Comparison of ENCODE assay signal across 8 cellular contexts in the genomic region with DNA sequence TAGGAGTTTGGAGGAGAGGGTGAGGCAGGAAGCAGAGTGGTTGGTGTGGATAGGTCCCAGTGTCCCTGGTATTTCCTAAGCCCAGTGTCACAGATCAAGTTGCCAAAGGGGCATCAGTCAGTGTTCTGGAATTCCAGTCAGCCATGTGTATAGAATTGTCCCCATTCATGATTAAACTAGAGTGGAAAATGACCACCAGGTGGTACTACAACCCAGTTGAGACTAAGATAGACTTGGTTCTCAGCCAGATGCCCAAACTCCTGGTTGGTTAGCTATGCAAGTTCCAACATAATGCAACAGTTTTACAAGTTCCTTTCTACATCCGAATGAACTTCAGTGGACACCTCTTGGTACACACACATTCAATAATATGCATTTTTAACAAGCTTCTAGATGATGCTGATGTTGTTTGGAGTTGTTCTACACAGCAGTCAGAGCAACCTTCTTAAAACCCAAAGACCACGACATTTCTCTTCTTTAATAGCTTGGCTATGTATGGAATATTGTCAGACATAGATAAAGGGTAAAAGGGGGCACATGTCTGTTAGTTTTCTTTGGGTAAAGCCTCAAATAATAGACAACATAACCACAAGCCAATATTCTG. TPM values are rescaled to one million over a fixed set of nuclear protein-coding genes. Genes with fewer than 3 reads are reported as not detected.
A peak's percentile ranks its signal among the peaks of the same experiment; 100 is the strongest.
DNase-seq lines count a peak whose midpoint lies in the region; ATAC-seq and TF ChIP-seq lines count a peak whose summit lies in the region.

No MANE protein-coding gene starts in this region.

- peaks cover 4% of the 10 kb centered on the region for H3K27me3 Mint-ChIP-seq in glutamatergic neuron (ENCODE audit: unreplicated experiment)

- no peaks in the 10 kb centered on the region for H3K36me3 Mint-ChIP-seq in activated naive CD4-positive, alpha-beta T cell treated with anti-CD3 and anti-CD28 coated beads, Interleukin-2, amount 50 U/mL, for 72 hours
- no peaks in the 10 kb centered on the region for H3K36me3 Mint-ChIP-seq in glutamatergic neuron (ENCODE audit: unreplicated experiment)

- H3K4me1 ChIP-seq in psoas muscle (no peaks in the 10 kb centered on the region), suprapubic skin (peaks cover 4% of the 10 kb centered on the region)

- no peak for TF ChIP-seq EP300 in suprapubic skin (IDR thresholded peaks at IDR 0.05)

- intact Hi-C loops in psoas muscle (cut with DNase I): no loop called here

- peak in 1 of 2 donors; percentile 28 for DNase-seq in activated naive CD4-positive, alpha-beta T cell treated with anti-CD3 and anti-CD28 coated beads, Interleukin-2, amount 50 U/mL, for 72 hours (ENCODE audit: low spot score in 2 of 2)
- DNase-seq in activated naive CD4-positive, alpha-beta T cell (lab: John Stamatoyannopoulos, UW): no peak
- peak; percentile 50 for DNase-seq in NCI-H2107 (lab: John Stamatoyannopoulos, UW)
- DNase-seq in WERI-Rb-1: peak; percentile 36
- DNase-seq in glutamatergic neuron: no peak
- no peak for DNase-seq in psoas muscle
- DNase-seq in suprapubic skin (ENCODE audit: low spot score in 2 of 2): no peak

- peak; percentile 69 to 78 for ATAC-seq in activated naive CD4-positive, alpha-beta T cell treated with anti-CD3 and anti-CD28 coated beads, Interleukin-2, amount 50 U/mL, for 72 hours
- ATAC-seq in HG02759 (IDR thresholded peaks at IDR 0.05; ENCODE audit: unreplicated experiment) (peak; percentile 75), psoas muscle (peak; percentile 65 to 92 (median 74))

- no peak overlapping the region for H3K27ac Mint-ChIP-seq in activated naive CD4-positive, alpha-beta T cell treated with anti-CD3 and anti-CD28 coated beads, Interleukin-2, amount 50 U/mL, for 72 hours
- no peak overlapping the region for H3K27ac Mint-ChIP-seq in glutamatergic neuron (ENCODE audit: unreplicated experiment)

- WGBS in psoas muscle, 3 donors: 39 to 47% (median 43%) methylated on average over 2 of the region's 2 CpGs
- 42% methylated on average over 2 of the region's 2 CpGs for WGBS in suprapubic skin

- H3K4me3 Mint-ChIP-seq in glutamatergic neuron (ENCODE audit: unreplicated experiment): no peak overlapping the region

- H3K27me3 ChIP-seq in WERI-Rb-1 (ENCODE audit: insufficient read depth, low read depth, severe bottlenecking): no peaks in the 10 kb centered on the region
- no peaks in the 10 kb centered on the region for H3K27me3 ChIP-seq in psoas muscle (ENCODE audit: insufficient read depth in 3 of 3, low read length in 2 of 3)
- H3K27me3 ChIP-seq in suprapubic skin: no peaks in the 10 kb centered on the region

- no peaks in the 10 kb centered on the region for H3K4me1 Mint-ChIP-seq in glutamatergic neuron (ENCODE audit: low read depth, unreplicated experiment)

- TF ChIP-seq POLR2A in suprapubic skin (IDR thresholded peaks at IDR 0.05): no peak

- H3K4me3 ChIP-seq in WERI-Rb-1 (ENCODE audit: low read depth, low read length) (no peak overlapping the region), psoas muscle (no peak overlapping the region), suprapubic skin (no peak overlapping the region)

- H3K27ac ChIP-seq in WERI-Rb-1 (no peak overlapping the region), psoas muscle (no peak overlapping the region), suprapubic skin (no peak overlapping the region)

- H3K9me3 Mint-ChIP-seq in activated naive CD4-positive, alpha-beta T cell treated with anti-CD3 and anti-CD28 coated beads, Interleukin-2, amount 50 U/mL, for 72 hours: no peaks in the 10 kb centered on the region
- peaks cover 2% of the 10 kb centered on the region for H3K9me3 Mint-ChIP-seq in glutamatergic neuron (ENCODE audit: unreplicated experiment)

- TF ChIP-seq CTCF in WERI-Rb-1 (IDR thresholded peaks at IDR 0.05; ENCODE audit: low read depth, low read length) (peak; percentile 56), glutamatergic neuron (IDR thresholded peaks at IDR 0.05; ENCODE audit: partially characterized antibody, unreplicated experiment) (peak; percentile 64), psoas muscle (IDR thresholded peaks at IDR 0.05) (peak; percentile 55), suprapubic skin (IDR thresholded peaks at IDR 0.05) (peak in 1 of 2 donors; percentile 45)

- H3K36me3 ChIP-seq in WERI-Rb-1 (no peaks in the 10 kb centered on the region), psoas muscle (ENCODE audit: insufficient read depth in 1 of 2, low read depth in 1 of 2) (no peaks in the 10 kb centered on the region), suprapubic skin (no peaks in the 10 kb centered on the region)

- no peaks in the 10 kb centered on the region for H3K9me3 ChIP-seq in WERI-Rb-1 (ENCODE audit: severe bottlenecking)
- no peaks in the 10 kb centered on the region for H3K9me3 ChIP-seq in psoas muscle
- no peaks in the 10 kb centered on the region for H3K9me3 ChIP-seq in suprapubic skin

RNA-seq across cellular contexts. Expression of a gene that starts 8.4 kb away (rescaled TPM):
- total RNA-seq in activated naive CD4-positive, alpha-beta T cell treated with anti-CD3 and anti-CD28 coated beads, Interleukin-2, amount 50 U/mL, for 72 hours: 10 to 100 TPM; 33.1 to 45.0 TPM
- 18.3 TPM for total RNA-seq in glutamatergic neuron (ENCODE audit: unreplicated experiment)
- total RNA-seq in psoas muscle: 10 to 100 TPM in 2 of 4 donors, 1 to 10 TPM in 2; 7.5 to 11.1 (median 9.0) TPM
- 1 to 10 TPM; 3.7 to 6.7 (median 4.7) TPM for polyA plus RNA-seq in psoas muscle
- 10 to 100 TPM; 15.0 to 36.0 (median 15.9) TPM for total RNA-seq in suprapubic skin

RNA-seq across cellular contexts. Expression of a gene that starts 9.3 kb away (rescaled TPM):
- 1 to 10 TPM; 6.0 to 8.1 TPM for total RNA-seq in activated naive CD4-positive, alpha-beta T cell treated with anti-CD3 and anti-CD28 coated beads, Interleukin-2, amount 50 U/mL, for 72 hours
- total RNA-seq in glutamatergic neuron (ENCODE audit: unreplicated experiment) (1.3 TPM), psoas muscle (under 1 TPM; 0.24 to 0.58 (median 0.38) TPM), suprapubic skin (1 to 10 TPM; 4.4 to 9.1 (median 7.5) TPM)
- polyA plus RNA-seq in psoas muscle: 1 to 10 TPM in 2 of 3 donors, under 1 TPM in 1; 0.59 to 2.2 (median 1.1) TPM

Comparison
In these comparisons a context has a peak if more than half of its experiments do, and no peak if none do; other contexts are left out.
1. DNase-seq: peak in NCI-H2107 (single experiment) and WERI-Rb-1 (single experiment); none in activated naive CD4-positive, alpha-beta T cell (0 of 4), glutamatergic neuron (single experiment), psoas muscle (0 of 2) and suprapubic skin (0 of 2).
2. Peak in every context shown above with its lines, with median percentiles within 50 percentile points of each other: ATAC-seq.